In the genomic region with DNA sequence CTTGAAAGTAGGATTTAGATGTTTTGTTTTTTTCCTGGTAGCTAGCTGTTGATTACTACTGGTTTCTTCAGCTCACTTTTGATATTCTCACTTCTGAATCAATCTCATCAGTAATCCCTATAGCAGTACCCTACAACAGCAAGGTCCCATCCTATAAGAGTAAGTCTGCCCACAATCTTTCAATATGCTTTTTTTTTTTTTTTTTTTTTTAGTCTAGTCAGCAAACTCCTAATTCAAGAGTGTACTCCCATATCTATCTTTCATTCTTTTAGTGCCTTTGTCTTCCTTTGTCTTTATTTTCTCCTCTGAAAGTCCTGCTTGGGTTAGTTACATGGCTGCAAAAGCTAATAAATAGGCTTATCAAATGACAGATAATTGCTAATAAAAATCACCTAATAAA, we compare ENCODE assay signal across 19 cellular contexts.
DNase-seq lines count a peak whose midpoint lies in the region; ATAC-seq, FAIRE-seq and TF ChIP-seq lines count a peak whose summit lies in the region.
"Had no signal": no experiment of that assay in that cellular context is flagged by ENCODE, and none has a peak within 500 bp of the region (broad histone marks: within the 10 kb centered on the region; RNA-seq: fewer than 3 reads in every experiment).

No MANE protein-coding gene starts in this region.

- no peak overlapping the region for H3K9ac ChIP-seq in PC-3 (ENCODE audit: low read length)
- no peak overlapping the region for H3K9ac ChIP-seq in neural progenitor cell
- H3K9ac ChIP-seq: BLaER1 had no signal

- no peaks in the 10 kb centered on the region for H3K36me3 Mint-ChIP-seq in CD4-positive, CD25-positive, alpha-beta regulatory T cell
- H3K36me3 Mint-ChIP-seq in neural progenitor cell = no peaks in the 10 kb centered on the region
- H3K36me3 Mint-ChIP-seq: CD14-positive monocyte; CD8-positive, alpha-beta memory T cell had no signal

- TF ChIP-seq EP300 in A549 (IDR thresholded peaks at IDR 0.05) = no peak

- H4K20me1 ChIP-seq in PC-3 (ENCODE audit: low read length) = no peaks in the 10 kb centered on the region
- no peaks in the 10 kb centered on the region for H4K20me1 ChIP-seq in neural progenitor cell (ENCODE audit: low read depth)
- H4K20me1 ChIP-seq: BLaER1 had no signal

- H3K27ac Mint-ChIP-seq in CD4-positive, CD25-positive, alpha-beta regulatory T cell = peak overlapping the region in 2 of 3 donors; percentile 52 to 85
- H3K27ac Mint-ChIP-seq in neural progenitor cell = no peak overlapping the region
- H3K27ac Mint-ChIP-seq: CD14-positive monocyte had no signal

- no peak for FAIRE-seq in A549 (lab: Jason Lieb, UNC)
- FAIRE-seq: GM12892, GM18507, H1 had no signal

- H3K4me1 ChIP-seq in A549 = no peaks in the 10 kb centered on the region
- peaks cover 46% of the 10 kb centered on the region for H3K4me1 ChIP-seq in CD4-positive, CD25-positive, alpha-beta regulatory T cell (ENCODE audit: control insufficient read depth, insufficient read depth, low read length, poor library complexity, severe bottlenecking)
- peaks cover 8% of the 10 kb centered on the region; the same call in 1 of the 2 replicates for H3K4me1 ChIP-seq in PC-3 (ENCODE audit: insufficient read depth, low read length)
- H3K4me1 ChIP-seq in neural progenitor cell = peaks cover 15% of the 10 kb centered on the region
- H3K4me1 ChIP-seq: BLaER1, Caco-2 had no signal

- no peak for TF ChIP-seq POLR2A in A549 (IDR thresholded peaks at IDR 0.05; ENCODE audit: low read length)

- ATAC-seq in A549 (no peak), PC-3 (no peak), HG02623 (IDR thresholded peaks at IDR 0.05; ENCODE audit: unreplicated experiment) (no peak), GM18861 (IDR thresholded peaks at IDR 0.05; ENCODE audit: unreplicated experiment) (no peak)
- ATAC-seq in CD4-positive, CD25-positive, alpha-beta regulatory T cell (ENCODE audit: low read depth in 2 of 2) = no peak

- TF ChIP-seq RAD21 in A549 (conservative IDR thresholded peaks at IDR 0.05 in 1 of 2, IDR thresholded peaks at IDR 0.05 in 1 of 2) = no peak

- peaks cover 14 to 57% (median 34%) of the 10 kb centered on the region in 4 donors for H3K4me1 Mint-ChIP-seq in CD4-positive, CD25-positive, alpha-beta regulatory T cell
- H3K4me1 Mint-ChIP-seq in neural progenitor cell = peaks cover 17% of the 10 kb centered on the region
- H3K4me1 Mint-ChIP-seq: CD8-positive, alpha-beta memory T cell had no signal

- intact Hi-C loops in PC-3 (cut with micrococcal nuclease) = no loop called here

- H3K27me3 ChIP-seq in CD4-positive, CD25-positive, alpha-beta regulatory T cell (ENCODE audit: control insufficient read depth, insufficient read depth, low read length) = no peaks in the 10 kb centered on the region
- H3K27me3 ChIP-seq in PC-3 (ENCODE audit: low read length) (no peaks in the 10 kb centered on the region), neural progenitor cell (no peaks in the 10 kb centered on the region)
- H3K27me3 ChIP-seq: BLaER1 had no signal

- CTCF ChIA-PET in A549 (lab: Yijun Ruan, JAX) (interaction anchor here (1.0 kb wide), 1 partner anchor 94 kb away, joined by 3 read pairs; no protein-coding TSS in a partner anchor), PC-3 (lab: Charles Lee) (no interaction called here)

- H3K9me2 ChIP-seq in PC-3 (replicated peaks; ENCODE audit: low read length) = no peaks in the 10 kb centered on the region

- no peak for TF ChIP-seq CTCF in A549 (IDR thresholded peaks at IDR 0.05)
- no peak for TF ChIP-seq CTCF in PC-3 (conservative IDR thresholded peaks at IDR 0.05; ENCODE audit: low read depth, low read length)
- no peak for TF ChIP-seq CTCF in neural progenitor cell (IDR thresholded peaks at IDR 0.05)

- H3K79me2 ChIP-seq in PC-3 (ENCODE audit: low read length) (no peaks in the 10 kb centered on the region), neural progenitor cell (ENCODE audit: low read depth) (no peaks in the 10 kb centered on the region)

- H3F3A ChIP-seq in PC-3 (ENCODE audit: low read length, unreplicated experiment) (no peaks in the 10 kb centered on the region), neural progenitor cell (ENCODE audit: low read depth) (no peaks in the 10 kb centered on the region)

- H3K27ac ChIP-seq in A549 (no peak overlapping the region), PC-3 (ENCODE audit: low read length) (no peak overlapping the region), neural progenitor cell (no peak overlapping the region)
- H3K27ac ChIP-seq in CD4-positive, CD25-positive, alpha-beta regulatory T cell (ENCODE audit: insufficient read depth, low read length, poor library complexity, severe bottlenecking) = no peak overlapping the region
- H3K27ac ChIP-seq: BLaER1 had no signal

- H3K4me3 ChIP-seq in A549 (no peak overlapping the region), PC-3 (ENCODE audit: low read length) (no peak overlapping the region), neural progenitor cell (no peak overlapping the region)
- H3K4me3 ChIP-seq in CD4-positive, CD25-positive, alpha-beta regulatory T cell (ENCODE audit: low read depth, low read length) = no peak overlapping the region
- H3K4me3 ChIP-seq: BLaER1 had no signal

- H3K4me2 ChIP-seq in A549 (no peak overlapping the region), PC-3 (ENCODE audit: low read length) (no peak overlapping the region), neural progenitor cell (no peak overlapping the region)
- H3K4me2 ChIP-seq: BLaER1 had no signal

- peaks cover 0 to 11% (median 2%) of the 10 kb centered on the region in 7 donors for H3K9me3 Mint-ChIP-seq in CD4-positive, CD25-positive, alpha-beta regulatory T cell
- peaks cover 3% of the 10 kb centered on the region for H3K9me3 Mint-ChIP-seq in neural progenitor cell

- H3K27me3 Mint-ChIP-seq in CD4-positive, CD25-positive, alpha-beta regulatory T cell = no peaks in the 10 kb centered on the region
- no peaks in the 10 kb centered on the region for H3K27me3 Mint-ChIP-seq in neural progenitor cell (ENCODE audit: insufficient read depth, low read depth)
- H3K27me3 Mint-ChIP-seq: CD8-positive, alpha-beta memory T cell had no signal

- DNase-seq in A549 (ENCODE audit: low read depth in 1 of 2, low spot score in 1 of 2) (no peak), PC-3 (no peak), neural progenitor cell (ENCODE audit: low spot score) (no peak), COLO829 (ENCODE audit: low spot score) (no peak), AG20443 (ENCODE audit: low spot score) (no peak)
- no peak for DNase-seq in CD4-positive, CD25-positive, alpha-beta regulatory T cell
- DNase-seq: Caco-2; CD8-positive, alpha-beta memory T cell; GDM1; H9; Karpas-422; KBM-7 had no signal

- no peak overlapping the region for H3K4me3 Mint-ChIP-seq in CD4-positive, CD25-positive, alpha-beta regulatory T cell
- no peak overlapping the region for H3K4me3 Mint-ChIP-seq in neural progenitor cell
- H3K4me3 Mint-ChIP-seq: CD14-positive monocyte; CD8-positive, alpha-beta memory T cell; H9 had no signal

- 0 out of 2 replicates have a peak overlapping the region, but pooled peaks have one; percentile 51 for H2AFZ ChIP-seq in PC-3 (ENCODE audit: low read length)
- peak overlapping the region; percentile 50 for H2AFZ ChIP-seq in neural progenitor cell (replicated peaks)

- H3K9me3 ChIP-seq in A549 (no peaks in the 10 kb centered on the region), PC-3 (ENCODE audit: low read length) (no peaks in the 10 kb centered on the region), neural progenitor cell (ENCODE audit: low read depth) (no peaks in the 10 kb centered on the region)
- no peaks in the 10 kb centered on the region for H3K9me3 ChIP-seq in CD4-positive, CD25-positive, alpha-beta regulatory T cell (ENCODE audit: control insufficient read depth in 2 of 2, low read length in 2 of 2)
- H3K9me3 ChIP-seq: BLaER1, Caco-2 had no signal

- H3K36me3 ChIP-seq in CD4-positive, CD25-positive, alpha-beta regulatory T cell (ENCODE audit: control insufficient read depth, insufficient read depth, low read length) = no peaks in the 10 kb centered on the region
- no peaks in the 10 kb centered on the region for H3K36me3 ChIP-seq in PC-3 (ENCODE audit: low read depth, low read length)
- H3K36me3 ChIP-seq in neural progenitor cell = no peaks in the 10 kb centered on the region
- H3K36me3 ChIP-seq: BLaER1 had no signal

- no TSS peak for BruUV-seq in PC-3 (replicated peaks; lab: Mats Ljungman, UMichigan)

- POLR2A ChIA-PET in A549 (lab: Yijun Ruan, JAX) = no interaction called here
- POLR2A ChIA-PET in PC-3 (lab: Charles Lee; ENCODE audit: unreplicated experiment) = no interaction called here

TF ChIP-seq in A549, 52 proteins besides CTCF, POLR2A, EP300 and RAD21:
- TF ChIP-seq RARB (CRISPR knock-in tag; IDR thresholded peaks at IDR 0.05) (no peak), RNF2 (IDR thresholded peaks at IDR 0.05; ENCODE audit: borderline replicate concordance, low read depth) (no peak), ZC3H11A (IDR thresholded peaks at IDR 0.05) (no peak), ZNF302 (CRISPR knock-in tag; IDR thresholded peaks at IDR 0.05) (no peak), CBX2 (IDR thresholded peaks at IDR 0.05; ENCODE audit: borderline replicate concordance, low read depth) (no peak), HDAC2 (IDR thresholded peaks at IDR 0.05) (no peak), MAFK (IDR thresholded peaks at IDR 0.05; ENCODE audit: partially characterized antibody) (peak; percentile 48)
